34 cellular contexts compared by ENCODE assay signal in the genomic region with DNA sequence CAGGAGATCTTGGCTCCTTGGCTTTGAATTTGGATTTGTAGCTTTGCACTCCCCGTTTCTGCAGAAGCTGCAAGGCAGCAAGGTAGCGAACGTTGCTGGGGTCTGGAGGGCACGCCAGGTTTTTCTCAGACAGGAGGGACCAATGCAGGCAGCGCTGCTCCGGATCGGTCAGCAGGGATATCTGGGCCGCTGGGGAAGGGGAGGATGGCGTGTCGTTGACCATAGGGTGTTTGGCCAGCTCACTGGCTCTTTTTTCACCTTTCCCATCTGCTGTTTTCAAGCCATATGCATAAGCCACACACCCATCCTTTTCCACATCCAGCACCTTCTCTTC.
"Had no signal": no experiment of that assay in that cellular context is flagged by ENCODE, and none has a peak within 500 bp of the region (broad histone marks: within the 10 kb centered on the region; RNA-seq: fewer than 3 reads in every experiment).

No MANE protein-coding gene starts in this region.

- H3K27ac Mint-ChIP-seq: activated CD4-positive, alpha-beta memory T cell treated with anti-CD3 and anti-CD28 coated beads for 36 hours; activated naive CD8-positive, alpha-beta T cell treated with anti-CD3 and anti-CD28 coated beads for 36 hours; T-helper 1 cell treated with Interleukin-12 subunit alpha and Interleukin-12 subunit beta and Interleukin-4 antibody, amounts not matched to agents 30 μg/mL and 1 μg/mL, for 36 hours; T-helper 2 cell treated with Interferon-gamma antibody and Interleukin-4, amounts not matched to agents 5 μg/mL and 100 μg/mL, for 36 hours had no signal

- H3K36me3 Mint-ChIP-seq: activated CD4-positive, alpha-beta memory T cell treated with anti-CD3 and anti-CD28 coated beads for 36 hours; activated naive CD8-positive, alpha-beta T cell treated with anti-CD3 and anti-CD28 coated beads for 36 hours had no signal

- DNase-seq: activated CD4-positive, alpha-beta memory T cell treated with anti-CD3 and anti-CD28 coated beads for 36 hours; activated CD4-positive, alpha-beta T cell treated with anti-CD3 and anti-CD28 coated beads for 4 hours; activated CD4-positive, alpha-beta T cell treated with anti-CD3 and anti-CD28 coated beads, Interleukin-2, amount 50 U/mL, for 1 hour; activated CD4-positive, CD25-positive, alpha-beta regulatory T cell treated with anti-CD3 and anti-CD28 coated beads, Interleukin-2, amount 50 U/mL, for 72 hours; activated CD8-positive, alpha-beta memory T cell treated with anti-CD3 and anti-CD28 coated beads, Interleukin-2, amount 50 U/mL, for 4 hours; activated effector memory CD4-positive, alpha-beta T cell treated with anti-CD3 and anti-CD28 coated beads, Interleukin-2, amount 50 U/mL, for 16 hours; activated naive CD4-positive, alpha-beta T cell; activated naive CD4-positive, alpha-beta T cell treated with anti-CD3 and anti-CD28 coated beads, Interleukin-2, amount 50 U/mL, for 16 hours; activated naive CD8-positive, alpha-beta T cell treated with anti-CD3 and anti-CD28 coated beads for 36 hours; activated T-cell treated with anti-CD3 and anti-CD28 coated beads for 4 hours; activated T-cell treated with anti-CD3 and anti-CD28 coated beads, Interleukin-2, amount 50 U/mL, for 4 hours; amniotic stem cell; aorta; brain microvascular endothelial cell; central memory CD4-positive, alpha-beta T cell; MM.1S; MV-4-11; NCI-H1092; NCI-H1417; NCI-H146; NCI-H187; NCI-H2029 treated with DMSO at 0.1 percent for 48 hours; NCI-H2107; NCI-H2171; NCI-H510A; NCI-H526; NCI-H748 treated with DMSO at 0.1 percent for 48 hours; OCI-M1; SHP77; SJCRH30 had no signal

- H3K9ac ChIP-seq: KMS-11 had no signal

- H3K9me3 Mint-ChIP-seq: activated CD4-positive, alpha-beta memory T cell treated with anti-CD3 and anti-CD28 coated beads for 36 hours; activated naive CD8-positive, alpha-beta T cell treated with anti-CD3 and anti-CD28 coated beads for 36 hours; activated T-cell treated with anti-CD3 and anti-CD28 coated beads, Interleukin-2, amount 50 U/mL, for 4 hours; T-helper 1 cell treated with Interleukin-12 subunit alpha and Interleukin-12 subunit beta and Interleukin-4 antibody, amounts not matched to agents 30 μg/mL and 1 μg/mL, for 36 hours; T-helper 2 cell treated with Interferon-gamma antibody and Interleukin-4, amounts not matched to agents 5 μg/mL and 100 μg/mL, for 36 hours had no signal

- H3K4me3 Mint-ChIP-seq: activated CD4-positive, alpha-beta memory T cell treated with anti-CD3 and anti-CD28 coated beads for 36 hours; activated naive CD8-positive, alpha-beta T cell treated with anti-CD3 and anti-CD28 coated beads for 36 hours; activated T-cell treated with anti-CD3 and anti-CD28 coated beads, Interleukin-2, amount 50 U/mL, for 4 hours; T-helper 1 cell treated with Interleukin-12 subunit alpha and Interleukin-12 subunit beta and Interleukin-4 antibody, amounts not matched to agents 30 μg/mL and 1 μg/mL, for 36 hours; T-helper 2 cell treated with Interferon-gamma antibody and Interleukin-4, amounts not matched to agents 5 μg/mL and 100 μg/mL, for 36 hours had no signal

- H3K4me1 ChIP-seq: SJCRH30 had no signal

- H3K4me3 ChIP-seq: SJCRH30, SK-N-MC had no signal

- H3K9me3 ChIP-seq: SJCRH30 had no signal

- H3K4me2 ChIP-seq: KMS-11 had no signal

- H3K27me3 Mint-ChIP-seq: activated CD4-positive, alpha-beta memory T cell treated with anti-CD3 and anti-CD28 coated beads for 36 hours; activated naive CD8-positive, alpha-beta T cell treated with anti-CD3 and anti-CD28 coated beads for 36 hours had no signal

- H3K27ac ChIP-seq: brain microvascular endothelial cell, KMS-11, SJCRH30, SK-N-MC had no signal

- H3K36me3 ChIP-seq: brain microvascular endothelial cell, SJCRH30 had no signal

- H3K27me3 ChIP-seq: brain microvascular endothelial cell, SJCRH30 had no signal
